Comparison of ENCODE assay signal across 1 cellular context in the genomic region with DNA sequence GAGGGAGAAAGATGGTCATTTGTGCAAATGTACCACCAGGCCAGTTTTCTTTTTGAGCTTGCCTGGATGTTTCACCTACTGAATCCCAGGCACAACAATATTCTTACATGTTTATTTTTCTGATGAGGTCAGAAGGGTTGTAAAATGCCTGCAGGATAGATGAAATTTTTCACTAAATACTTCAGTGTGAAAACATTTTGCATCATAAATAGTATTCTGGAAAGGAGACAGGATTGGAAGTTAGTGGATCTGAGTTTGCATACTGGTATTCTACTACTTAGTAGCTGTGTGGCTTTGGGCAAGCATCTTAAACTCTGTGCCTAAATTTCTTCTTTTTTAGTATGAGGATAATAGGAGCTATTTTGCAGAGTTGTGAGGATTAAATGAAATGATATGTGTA.
A peak's percentile ranks its signal among the peaks of the same experiment; 100 is the strongest.
TF ChIP-seq lines count a peak whose summit lies in the region.

No MANE protein-coding gene starts in this region.

TF ChIP-seq in HEK293, 187 proteins besides CTCF, POLR2A, EP300 and RAD21 (continued from another document):
- TF ChIP-seq ZNF629 (tag by site-specific recombination; IDR thresholded peaks at IDR 0.05), result peak; percentile 84
